Comparison of ENCODE assay signal across 15 cellular contexts in the genomic region with DNA sequence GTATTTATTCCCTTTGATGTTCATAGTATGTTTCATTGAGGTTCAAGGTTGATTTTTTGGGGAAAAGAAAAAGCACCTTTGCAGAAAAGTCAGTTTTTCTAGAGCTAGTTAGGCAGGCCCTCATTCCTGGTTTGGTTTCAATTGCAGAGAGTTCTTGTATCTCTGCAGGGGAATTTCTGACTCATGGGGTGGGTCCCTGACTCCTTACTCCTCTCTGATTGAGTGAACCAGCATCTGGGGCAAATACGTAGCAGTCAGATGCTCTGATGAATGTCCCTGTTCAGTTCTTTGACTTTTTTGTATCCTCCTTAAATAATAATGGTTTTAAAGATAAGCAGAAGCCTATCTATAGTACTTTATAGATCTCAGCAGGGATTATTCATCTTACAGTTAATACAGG. TPM values are rescaled to one million over a fixed set of nuclear protein-coding genes. Genes with fewer than 3 reads are reported as not detected.
A peak's percentile ranks its signal among the peaks of the same experiment; 100 is the strongest.
DNase-seq lines count a peak whose midpoint lies in the region; ATAC-seq and TF ChIP-seq lines count a peak whose summit lies in the region.
"Had no signal": no experiment of that assay in that cellular context is flagged by ENCODE, and none has a peak within 500 bp of the region (broad histone marks: within the 10 kb centered on the region; RNA-seq: fewer than 3 reads in every experiment).

No MANE protein-coding gene starts in this region.

- no peaks in the 10 kb centered on the region for H3K27me3 Mint-ChIP-seq in T-helper 2 cell treated with Interferon-gamma antibody and Interleukin-4, amounts not matched to agents 5 μg/mL and 100 μg/mL, for 36 hours (ENCODE audit: low read depth)
- H3K27me3 Mint-ChIP-seq: brain had no signal

- WGBS in spleen, 5 donors, result 81 to 90% (median 87%) methylated on average over 1 of the region's 1 CpG
- WGBS in ovary, 3 donors, result 63 to 90% (median 69%) methylated on average over 1 of the region's 1 CpG

- DNase-seq in T-helper 2 cell treated with Interferon-gamma antibody and Interleukin-4, amounts not matched to agents 5 μg/mL and 100 μg/mL, for 36 hours (ENCODE audit: low spot score), result peak; percentile 48
- no peak for DNase-seq in T-helper 2 cell
- peak; percentile 84 for DNase-seq in fibroblast of pulmonary artery (ENCODE audit: low read depth)
- DNase-seq in stimulated activated CD4-positive, alpha-beta T cell treated with anti-CD3 and anti-CD28 coated beads, TNF-alpha, amount 100 ng/mL, for 48 hours (ENCODE audit: low read depth in 3 of 3), result peak in 2 of 3 donors; percentile 40 to 49
- DNase-seq in spleen, result no peak
- DNase-seq in ovary, result no peak
- no peak for DNase-seq in DMS53 treated with DMSO at 0.1 percent for 48 hours (lab: John Stamatoyannopoulos, UW; ENCODE audit: unreplicated experiment)
- DNase-seq: GF-D8, hippocampal formation, KG1, NCI-H524 treated with DMSO at 0.1 percent for 48 hours, nephron progenitor cell had no signal

- TF ChIP-seq EP300 in ovary (IDR thresholded peaks at IDR 0.05), result no peak

- H3K27ac Mint-ChIP-seq in T-helper 2 cell treated with Interferon-gamma antibody and Interleukin-4, amounts not matched to agents 5 μg/mL and 100 μg/mL, for 36 hours, result no peak overlapping the region
- H3K27ac Mint-ChIP-seq: brain, nephron progenitor cell had no signal

- H3K27ac ChIP-seq in spleen (no peak overlapping the region), ovary (no peak overlapping the region)
- H3K27ac ChIP-seq: 22Rv1 had no signal

- H3K9me3 Mint-ChIP-seq in T-helper 2 cell treated with Interferon-gamma antibody and Interleukin-4, amounts not matched to agents 5 μg/mL and 100 μg/mL, for 36 hours, result no peaks in the 10 kb centered on the region
- H3K9me3 Mint-ChIP-seq: nephron progenitor cell had no signal

- peak; percentile 88 for ATAC-seq in SK-N-SH treated with all-trans-retinoic acid at 6 μM for 48 hours

- intact Hi-C loops in spleen (cut with DNase I; ENCODE audit: low total_unique reads), result no loop called here
- intact Hi-C loops in ovary (cut with DNase I), result no loop called here

- no peaks in the 10 kb centered on the region for H3K4me1 Mint-ChIP-seq in T-helper 2 cell treated with Interferon-gamma antibody and Interleukin-4, amounts not matched to agents 5 μg/mL and 100 μg/mL, for 36 hours (ENCODE audit: low read depth)
- H3K4me1 Mint-ChIP-seq: brain, nephron progenitor cell had no signal

- H3K4me1 ChIP-seq in spleen (no peaks in the 10 kb centered on the region), ovary (ENCODE audit: insufficient read depth) (no peaks in the 10 kb centered on the region)

- TF ChIP-seq CTCF in fibroblast of pulmonary artery (IDR thresholded peaks at IDR 0.05; ENCODE audit: low read length, missing control alignments) (no peak), spleen (IDR thresholded peaks at IDR 0.05 in 8 of 11, conservative IDR thresholded peaks at IDR 0.05 in 3 of 11) (no peak), ovary (IDR thresholded peaks at IDR 0.05) (no peak)

- H3K36me3 ChIP-seq in spleen (peaks cover 0 to 10% (median 0%) of the 10 kb centered on the region in 6 donors), ovary (no peaks in the 10 kb centered on the region)

- TF ChIP-seq POLR2A in spleen (IDR thresholded peaks at IDR 0.05) (no peak), ovary (IDR thresholded peaks at IDR 0.05) (no peak)

- H3K27me3 ChIP-seq in spleen (replicated peaks in 1 of 7), result no peaks in the 10 kb centered on the region
- no peaks in the 10 kb centered on the region for H3K27me3 ChIP-seq in ovary

- H3K4me3 Mint-ChIP-seq in T-helper 2 cell treated with Interferon-gamma antibody and Interleukin-4, amounts not matched to agents 5 μg/mL and 100 μg/mL, for 36 hours, result no peak overlapping the region
- H3K4me3 Mint-ChIP-seq: brain, nephron progenitor cell had no signal

- H3K9me3 ChIP-seq in spleen (no peaks in the 10 kb centered on the region), ovary (no peaks in the 10 kb centered on the region)

- peaks cover 23% of the 10 kb centered on the region for H3K36me3 Mint-ChIP-seq in T-helper 2 cell treated with Interferon-gamma antibody and Interleukin-4, amounts not matched to agents 5 μg/mL and 100 μg/mL, for 36 hours (ENCODE audit: low read depth)

- H3K4me3 ChIP-seq in fibroblast of pulmonary artery (replicated peaks; ENCODE audit: low read depth, low read length), result no peak overlapping the region
- H3K4me3 ChIP-seq in spleen, result no peak overlapping the region
- H3K4me3 ChIP-seq in ovary, result no peak overlapping the region

TF ChIP-seq in SK-N-SH treated with all-trans-retinoic acid at 6 μM for 48 hours, 23 proteins besides CTCF, POLR2A, EP300 and RAD21:
- TF ChIP-seq ZFP3 (CRISPR knock-in tag; IDR thresholded peaks at IDR 0.05) (no peak), ARNTL (CRISPR knock-in tag; IDR thresholded peaks at IDR 0.05; ENCODE audit: borderline replicate concordance, low read depth) (no peak), GLIS3 (CRISPR knock-in tag; IDR thresholded peaks at IDR 0.05) (no peak), PPARA (CRISPR knock-in tag; IDR thresholded peaks at IDR 0.05; ENCODE audit: borderline replicate concordance) (no peak), ZFP30 (CRISPR knock-in tag; IDR thresholded peaks at IDR 0.05) (no peak), ZNF70 (CRISPR knock-in tag; IDR thresholded peaks at IDR 0.05) (no peak), ISL1 (CRISPR knock-in tag; IDR thresholded peaks at IDR 0.05) (no peak), RARB (CRISPR knock-in tag; IDR thresholded peaks at IDR 0.05) (no peak), TOX (CRISPR knock-in tag; IDR thresholded peaks at IDR 0.05; ENCODE audit: borderline replicate concordance) (no peak), CSDC2 (CRISPR knock-in tag; IDR thresholded peaks at IDR 0.05) (no peak), BACH2 (CRISPR knock-in tag; IDR thresholded peaks at IDR 0.05; ENCODE audit: borderline replicate concordance) (no peak), SNAI2 (CRISPR knock-in tag; IDR thresholded peaks at IDR 0.05) (no peak), ZC3H10 (CRISPR knock-in tag; IDR thresholded peaks at IDR 0.05) (no peak), TSHZ2 (CRISPR knock-in tag; IDR thresholded peaks at IDR 0.05) (no peak), ZNF8 (CRISPR knock-in tag; IDR thresholded peaks at IDR 0.05) (no peak)
- TF ChIP-seq, protein P1, sequence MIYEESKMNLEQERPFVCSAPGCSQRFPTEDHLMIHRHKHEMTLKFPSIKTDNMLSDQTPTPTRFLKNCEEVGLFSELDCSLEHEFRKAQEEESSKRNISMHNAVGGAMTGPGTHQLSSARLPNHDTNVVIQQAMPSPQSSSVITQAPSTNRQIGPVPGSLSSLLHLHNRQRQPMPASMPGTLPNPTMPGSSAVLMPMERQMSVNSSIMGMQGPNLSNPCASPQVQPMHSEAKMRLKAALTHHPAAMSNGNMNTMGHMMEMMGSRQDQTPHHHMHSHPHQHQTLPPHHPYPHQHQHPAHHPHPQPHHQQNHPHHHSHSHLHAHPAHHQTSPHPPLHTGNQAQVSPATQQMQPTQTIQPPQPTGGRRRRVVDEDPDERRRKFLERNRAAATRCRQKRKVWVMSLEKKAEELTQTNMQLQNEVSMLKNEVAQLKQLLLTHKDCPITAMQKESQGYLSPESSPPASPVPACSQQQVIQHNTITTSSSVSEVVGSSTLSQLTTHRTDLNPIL (CRISPR knock-in tag; IDR thresholded peaks at IDR 0.05; ENCODE audit: low read depth), result no peak

RNA-seq across cellular contexts. Expression of gene NCR3LG1, which starts 7.7 kb away (rescaled TPM):
- total RNA-seq in spleen (1 to 10 TPM; 1.5 to 5.4 (median 2.3) TPM), ovary (1 to 10 TPM; 2.4 to 7.7 (median 4.0) TPM)
- polyA plus RNA-seq in spleen (under 1 TPM; 0.04 to 0.16 (median 0.05) TPM), ovary (1 to 10 TPM in 1 of 2 donors, under 1 TPM in 1; 0.75 to 3.5 TPM)

RNA-seq across cellular contexts. Expression of gene KCNJ11, which starts 44.6 kb away (rescaled TPM):
- total RNA-seq in spleen, result 1 to 10 TPM in 6 of 7 donors, not detected in 1; 1.2 to 3.8 (median 1.9) TPM
- polyA plus RNA-seq in spleen, result under 1 TPM; 0.13 to 0.79 (median 0.51) TPM
- under 1 TPM in 6 of 7 donors, not detected in 1; 0.35 to 0.92 (median 0.61) TPM for total RNA-seq in ovary
- under 1 TPM in 1 of 2 donors, not detected in 1; 0.31 TPM for polyA plus RNA-seq in ovary

Comparison
In these comparisons a context has a peak if more than half of its experiments do, and no peak if none do; other contexts are left out.
1. DNase-seq: peak in T-helper 2 cell treated with Interferon-gamma antibody and Interleukin-4, amounts not matched to agents 5 μg/mL and 100 μg/mL, for 36 hours (single experiment), fibroblast of pulmonary artery (single experiment) and stimulated activated CD4-positive, alpha-beta T cell treated with anti-CD3 and anti-CD28 coated beads, TNF-alpha, amount 100 ng/mL, for 48 hours (2 of 3); none in T-helper 2 cell (0 of 5), spleen (single experiment), ovary (0 of 5) and DMS53 treated with DMSO at 0.1 percent for 48 hours (single experiment).